Comparison of ENCODE assay signal across 4 cellular contexts in the genomic region with DNA sequence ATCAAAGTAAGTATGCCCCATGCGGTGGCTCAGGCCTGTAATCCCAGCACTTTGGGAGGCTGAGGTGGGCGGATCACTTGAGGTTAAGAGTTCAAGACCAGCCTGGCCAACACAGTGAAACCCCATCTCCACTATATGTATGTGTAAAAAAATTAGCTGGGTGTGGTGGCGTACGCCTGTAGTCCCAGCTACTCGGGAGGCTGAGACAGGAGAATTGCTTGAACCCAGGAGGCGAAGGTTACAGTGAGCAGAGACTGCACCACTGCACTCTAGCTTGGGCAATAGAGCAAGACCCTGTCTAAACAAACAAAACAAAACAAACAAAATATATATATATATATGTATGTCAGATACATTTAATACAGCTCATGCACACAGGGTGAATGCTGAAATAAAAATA.
TF ChIP-seq lines count a peak whose summit lies in the region.

No MANE protein-coding gene starts in this region.

TF ChIP-seq in HEK293, 187 proteins besides CTCF, POLR2A, EP300 and RAD21:
- 0 out of 2 replicates have a peak, but pooled peaks have one; percentile 18 for TF ChIP-seq ZNF121 (tag by site-specific recombination; IDR thresholded peaks at IDR 0.05)

TF ChIP-seq in WTC11, 78 proteins besides CTCF, POLR2A, EP300 and RAD21:
- TF ChIP-seq ZNF121 (CRISPR knock-in tag; IDR thresholded peaks at IDR 0.05) = 0 out of 2 replicates have a peak, but pooled peaks have one; percentile 50

TF ChIP-seq in K562, 482 proteins besides CTCF, POLR2A, EP300 and RAD21:
- TF ChIP-seq EGR1 (conservative IDR thresholded peaks at IDR 0.05) = 0 out of 2 replicates have a peak, but pooled peaks have one; percentile 6

TF ChIP-seq in HepG2, 621 proteins besides CTCF, POLR2A, EP300 and RAD21:
- TF ChIP-seq ZNF460 (CRISPR knock-in tag; IDR thresholded peaks at IDR 0.05; ENCODE audit: borderline replicate concordance) (peak; percentile 59; the same call in 1 of the 2 replicates), ZNF121 (CRISPR knock-in tag; IDR thresholded peaks at IDR 0.05) (peak; percentile 75)
- TF ChIP-seq, protein P1, sequence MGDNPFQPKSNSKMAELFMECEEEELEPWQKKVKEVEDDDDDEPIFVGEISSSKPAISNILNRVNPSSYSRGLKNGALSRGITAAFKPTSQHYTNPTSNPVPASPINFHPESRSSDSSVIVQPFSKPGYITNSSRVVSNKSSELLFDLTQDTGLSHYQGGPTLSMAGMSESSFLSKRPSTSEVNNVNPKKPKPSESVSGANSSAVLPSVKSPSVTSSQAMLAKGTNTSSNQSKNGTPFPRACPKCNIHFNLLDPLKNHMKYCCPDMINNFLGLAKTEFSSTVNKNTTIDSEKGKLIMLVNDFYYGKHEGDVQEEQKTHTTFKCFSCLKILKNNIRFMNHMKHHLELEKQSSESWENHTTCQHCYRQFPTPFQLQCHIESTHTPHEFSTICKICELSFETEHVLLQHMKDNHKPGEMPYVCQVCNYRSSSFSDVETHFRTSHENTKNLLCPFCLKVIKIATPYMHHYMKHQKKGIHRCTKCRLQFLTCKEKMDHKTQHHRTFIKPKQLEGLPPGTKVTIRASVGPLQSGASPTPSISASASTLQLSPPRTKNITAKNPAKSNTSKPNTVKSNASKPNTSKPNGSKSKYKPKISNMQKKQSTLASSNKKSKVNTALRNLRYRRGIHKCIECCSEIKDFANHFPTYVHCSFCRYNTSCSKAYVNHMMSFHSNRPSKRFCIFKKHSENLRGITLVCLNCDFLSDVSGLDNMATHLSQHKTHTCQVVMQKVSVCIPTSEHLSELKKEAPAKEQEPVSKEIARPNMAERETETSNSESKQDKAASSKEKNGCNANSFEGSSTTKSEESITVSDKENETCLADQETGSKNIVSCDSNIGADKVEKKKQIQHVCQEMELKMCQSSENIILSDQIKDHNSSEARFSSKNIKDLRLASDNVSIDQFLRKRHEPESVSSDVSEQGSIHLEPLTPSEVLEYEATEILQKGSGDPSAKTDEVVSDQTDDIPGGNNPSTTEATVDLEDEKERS (CRISPR knock-in tag; IDR thresholded peaks at IDR 0.05) = 0 out of 2 replicates have a peak, but pooled peaks have one; percentile 44
